8 cellular contexts compared by ENCODE assay signal in genomic region chr21:36589352-36589971, GRCh38.
A peak's percentile ranks its signal among the peaks of the same experiment; 100 is the strongest.
DNase-seq lines count a peak whose midpoint lies in the region; ATAC-seq, FAIRE-seq and TF ChIP-seq lines count a peak whose summit lies in the region.

No MANE protein-coding gene starts in this region.

- H3K4me2 ChIP-seq in GM12878 (ENCODE audit: control insufficient read depth, insufficient read depth): no peak overlapping the region

- intact Hi-C loops in Right ventricle myocardium superior (cut with DNase I): no loop called here
- intact Hi-C loops in cardiac septum (cut with DNase I): loop anchor here (10.0 kb wide), 1 partner anchor 65 kb away; no protein-coding TSS in a partner anchor
- intact Hi-C loops in GM12878 (cut with micrococcal nuclease; ENCODE audit: unreplicated experiment): loop anchor here (1.0 to 5.0 kb wide), 3 partner anchors 47 to 169 kb away; no protein-coding TSS in a partner anchor

- BruUV-seq in GM12878 (replicated peaks; lab: Mats Ljungman, UMichigan): no TSS peak

- ATAC-seq in Right ventricle myocardium superior (ENCODE audit: poor library complexity) (no peak), GM12878 (peak; percentile 99), GM18858 (IDR thresholded peaks at IDR 0.05; ENCODE audit: unreplicated experiment) (no peak)

- no peak for TF ChIP-seq EP300 in GM12878 (IDR thresholded peaks at IDR 0.05; ENCODE audit: borderline replicate concordance in 1 of 2, control insufficient read depth in 1 of 2, low read depth in 2 of 2, low read length in 2 of 2)

- H3K9me3 ChIP-seq in GM12878 (replicated peaks; ENCODE audit: control insufficient read depth, insufficient read depth, low read length) (no peaks in the 10 kb centered on the region), liver (ENCODE audit: control insufficient read depth in 4 of 4, low read length in 3 of 4) (no peaks in the 10 kb centered on the region)

- H3K4me3 ChIP-seq in NB4 (ENCODE audit: low read depth, low read length): no peak overlapping the region
- no peak overlapping the region for H3K4me3 ChIP-seq in GM12878
- H3K4me3 ChIP-seq in liver (ENCODE audit: low read depth in 1 of 3, low read length in 3 of 3): no peak overlapping the region

- H2AFZ ChIP-seq in GM12878 (ENCODE audit: control insufficient read depth, low read depth, low read length): peak overlapping the region; percentile 45

- TF ChIP-seq CTCF in NB4 (IDR thresholded peaks at IDR 0.05; ENCODE audit: low read depth, low read length) (peak; percentile 36), GM12878 (IDR thresholded peaks at IDR 0.05 in 2 of 3, conservative IDR thresholded peaks at IDR 0.05 in 1 of 3; ENCODE audit: control insufficient read depth in 2 of 3, extremely low read depth in 1 of 3, insufficient read depth in 1 of 3, low read depth in 3 of 3, low read length in 3 of 3) (peak; percentile 66 to 69 (median 67)), liver (IDR thresholded peaks at IDR 0.05; ENCODE audit: low read depth, low read length, missing input control) (peak; percentile 73)

- TF ChIP-seq RAD21 in GM12878 (IDR thresholded peaks at IDR 0.05; ENCODE audit: insufficient read depth, low read depth, low read length) (peak; percentile 77), liver (IDR thresholded peaks at IDR 0.05) (peak; percentile 93)

- CTCF ChIA-PET in GM12878 (lab: Yijun Ruan, JAX): interaction anchor here (0.9 to 6.1 kb wide), 2 partner anchors 84 to 86 kb away, joined by 3 to 86 read pairs; no protein-coding TSS in a partner anchor

- H3K9ac ChIP-seq in GM12878 (ENCODE audit: control insufficient read depth, insufficient read depth, low read length) (no peak overlapping the region), liver (ENCODE audit: low read depth in 1 of 2, low read length in 2 of 2) (no peak overlapping the region)

- no peaks in the 10 kb centered on the region for H4K20me1 ChIP-seq in GM12878 (ENCODE audit: control insufficient read depth, insufficient read depth)

- TF ChIP-seq POLR2A in NB4 (IDR thresholded peaks at IDR 0.05; ENCODE audit: extremely low read depth, insufficient read length) (no peak), GM12878 (IDR thresholded peaks at IDR 0.05; ENCODE audit: low read depth, low read length) (no peak)

- WGBS in GM12878 (ENCODE audit: insufficient coverage, insufficient replicate concordance, low lambda C conversion rate, missing lambda C conversion rate): 14% methylated on average over 10 of the region's 10 CpGs
- 19% methylated on average over 10 of the region's 10 CpGs for WGBS in liver

- no peaks in the 10 kb centered on the region for H3K36me3 ChIP-seq in GM12878 (ENCODE audit: control insufficient read depth in 2 of 2, insufficient read depth in 2 of 2, low read length in 1 of 2)
- H3K36me3 ChIP-seq in liver (ENCODE audit: control insufficient read depth in 4 of 4, insufficient read depth in 3 of 4, low read depth in 1 of 4, low read length in 3 of 4): no peaks in the 10 kb centered on the region

- FAIRE-seq in GM12878 (lab: Jason Lieb, UNC): peak; percentile 56

- RAD21 ChIA-PET in GM12878 (lab: Charles Lee; ENCODE audit: unreplicated experiment): interaction anchor here (1.0 to 3.3 kb wide), 2 partner anchors 84 kb away, joined by 5 to 26 read pairs; no protein-coding TSS in a partner anchor

- no peaks in the 10 kb centered on the region for H3K79me2 ChIP-seq in GM12878 (ENCODE audit: control insufficient read depth, insufficient read depth, low read length)

- SMC1A ChIA-PET in GM12878 (lab: Charles Lee; ENCODE audit: uncharacterized antibody, unreplicated experiment): interaction anchor here (6.4 kb wide), 1 partner anchor 85 kb away, joined by 82 read pairs; no protein-coding TSS in a partner anchor

- H3K27ac ChIP-seq in GM12878 (ENCODE audit: control insufficient read depth, insufficient read depth) (no peak overlapping the region), liver (ENCODE audit: low read depth in 1 of 2, low read length in 2 of 2) (no peak overlapping the region)

- POLR2A ChIA-PET in GM12878 (lab: Charles Lee): interaction anchor here (0.6 kb wide), 1 partner anchor 52 kb away, joined by 3 read pairs; no protein-coding TSS in a partner anchor

- no peaks in the 10 kb centered on the region; the same call in 1 of the 2 replicates for H3K4me1 ChIP-seq in GM12878 (ENCODE audit: control insufficient read depth, insufficient read depth, low read length)
- H3K4me1 ChIP-seq in liver (ENCODE audit: control insufficient read depth in 4 of 4, insufficient read depth in 4 of 4, low read length in 3 of 4): peaks cover 0 to 9% (median 0%) of the 10 kb centered on the region in 4 donors

- DNase-seq in Right ventricle myocardium superior: peak; percentile 63
- no peak for DNase-seq in cardiac septum (ENCODE audit: low spot score)
- peak; percentile 53 for DNase-seq in NB4 (ENCODE audit: low read depth)
- DNase-seq in GM12878 (ENCODE audit: low read depth, low spot score): peak; percentile 16
- DNase-seq in SIG-M5 treated with dmso at 0.1 percent for 504 hours (lab: John Stamatoyannopoulos, UW; ENCODE audit: unreplicated experiment): no peak
- no peak for DNase-seq in NK-92 treated with Interleukin-12 subunit alpha and Interleukin-12 subunit beta, amount 100 ng/mL, for 24 hours (lab: John Stamatoyannopoulos, UW)

- in situ Hi-C loops in GM12878 (cut with MboI): no loop called here

- H3K27me3 ChIP-seq in GM12878 (replicated peaks in 1 of 2; ENCODE audit: control insufficient read depth in 2 of 2, insufficient read depth in 2 of 2, low read length in 1 of 2) (no peaks in the 10 kb centered on the region), liver (ENCODE audit: control insufficient read depth in 4 of 4, insufficient read depth in 4 of 4, low read length in 3 of 4) (no peaks in the 10 kb centered on the region)

TF ChIP-seq in GM12878, 131 proteins besides CTCF, POLR2A, EP300 and RAD21 (continues in another document):
- TF ChIP-seq ZNF384 (IDR thresholded peaks at IDR 0.05; ENCODE audit: borderline replicate concordance, low read depth, low read length): no peak
- peak; percentile 79 for TF ChIP-seq PKNOX1 (IDR thresholded peaks at IDR 0.05)
- no peak for TF ChIP-seq ELK1 (IDR thresholded peaks at IDR 0.05; ENCODE audit: low read depth, low read length)

TF ChIP-seq in liver, 16 proteins besides CTCF, POLR2A, EP300 and RAD21:
- no peak for TF ChIP-seq SP1 (IDR thresholded peaks at IDR 0.05)
- TF ChIP-seq MAX (IDR thresholded peaks at IDR 0.05): peak; percentile 21
TF ChIP-seq in liver: peak in this region for 1.

Comparison
In these comparisons a context has a peak if more than half of its experiments do, and no peak if none do; other contexts are left out.
1. DNase-seq: peak in Right ventricle myocardium superior (single experiment), NB4 (single experiment) and GM12878 (single experiment); none in cardiac septum (single experiment), SIG-M5 treated with dmso at 0.1 percent for 504 hours (single experiment) and NK-92 treated with Interleukin-12 subunit alpha and Interleukin-12 subunit beta, amount 100 ng/mL, for 24 hours (single experiment).
2. Peak in every context shown above with its lines, with median percentiles within 50 percentile points of each other: CTCF ChIP-seq.